10 cellular contexts compared by ENCODE assay signal in the genomic region with DNA sequence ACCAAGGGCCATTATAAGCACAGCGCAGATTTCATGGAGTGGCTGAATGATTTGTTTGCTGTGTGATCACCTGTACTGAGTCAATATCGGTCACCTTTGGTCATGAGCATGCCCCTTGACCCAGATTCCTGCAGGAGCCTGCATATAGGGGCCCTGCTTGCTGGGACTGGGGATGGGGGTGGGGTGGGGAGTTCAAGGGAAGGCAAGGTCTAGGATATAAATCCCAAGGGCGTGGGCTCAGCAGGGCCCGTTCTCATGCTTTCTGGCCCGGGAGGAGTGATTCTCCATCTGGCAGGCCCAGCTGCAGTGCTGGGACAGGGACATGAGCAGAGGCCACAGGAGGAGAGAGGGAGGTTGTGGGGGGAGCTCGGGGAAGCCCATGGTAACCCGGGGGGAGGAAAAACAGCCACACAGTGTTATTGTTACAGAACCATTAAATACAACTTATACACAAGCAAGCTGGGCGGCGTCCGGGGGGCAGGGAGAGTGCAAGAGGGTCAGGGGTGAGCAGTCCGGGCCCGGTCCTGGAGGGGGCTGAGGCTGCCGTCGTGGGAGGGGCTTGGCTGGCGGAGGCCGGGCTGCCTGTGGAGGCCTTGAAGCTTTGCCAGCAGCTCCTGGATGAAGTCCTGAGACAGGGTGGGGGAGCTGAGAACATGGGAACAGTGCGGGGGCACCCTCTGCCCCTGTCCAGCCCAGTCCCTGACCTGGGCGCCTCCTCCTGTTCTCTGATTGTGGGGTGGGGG. TPM values are rescaled to one million over a fixed set of nuclear protein-coding genes. Genes with fewer than 3 reads are reported as not detected.
DNase-seq lines count a peak whose midpoint lies in the region; ATAC-seq, FAIRE-seq and TF ChIP-seq lines count a peak whose summit lies in the region.
"Had no signal": no experiment of that assay in that cellular context is flagged by ENCODE, and none has a peak within 500 bp of the region (broad histone marks: within the 10 kb centered on the region; RNA-seq: fewer than 3 reads in every experiment).

No MANE protein-coding gene starts in this region.

- no peak overlapping the region for H3K4me3 ChIP-seq in astrocyte (ENCODE audit: insufficient read depth, low read depth, low read length)
- peak overlapping the region in 1 of 2 donors; percentile 18 for H3K4me3 ChIP-seq in prostate gland

- peaks cover 2% of the 10 kb centered on the region for H3K36me3 Mint-ChIP-seq in astrocyte (ENCODE audit: low read depth, unreplicated experiment)
- H3K36me3 Mint-ChIP-seq: activated naive CD8-positive, alpha-beta T cell treated with anti-CD3 and anti-CD28 coated beads, Interleukin-2, amount 10 ng/mL, durations not matched to agents 7 days and 5 days had no signal

- peak overlapping the region; percentile 76 for H3K4me2 ChIP-seq in astrocyte (ENCODE audit: low read length)

- no peaks in the 10 kb centered on the region for H4K20me1 ChIP-seq in astrocyte (ENCODE audit: insufficient read depth, low read length)

- H3K27ac ChIP-seq in astrocyte (ENCODE audit: low read depth, low read length) (no peak overlapping the region), prostate gland (peak overlapping the region; percentile 79 to 89)

- no peak for ATAC-seq in GM19324 (IDR thresholded peaks at IDR 0.05; ENCODE audit: low FRiP score, unreplicated experiment)

- intact Hi-C loops in prostate gland (cut with DNase I): loop anchor here (5.0 kb wide), 1 partner anchor 66 kb away; a partner anchor contains a TSS

- H3K27me3 Mint-ChIP-seq in astrocyte (ENCODE audit: low read depth, unreplicated experiment): no peaks in the 10 kb centered on the region

- H3K36me3 ChIP-seq in astrocyte (ENCODE audit: insufficient read depth, low read length) (no peaks in the 10 kb centered on the region), prostate gland (no peaks in the 10 kb centered on the region)

- TF ChIP-seq POLR2A in GM12891 (IDR thresholded peaks at IDR 0.05; ENCODE audit: low read depth, low read length): no peak
- no peak for TF ChIP-seq POLR2A in prostate gland (IDR thresholded peaks at IDR 0.05)

- peak overlapping the region; percentile 85 for H3K27ac Mint-ChIP-seq in astrocyte (ENCODE audit: unreplicated experiment)
- H3K27ac Mint-ChIP-seq: activated naive CD8-positive, alpha-beta T cell treated with anti-CD3 and anti-CD28 coated beads, Interleukin-2, amount 10 ng/mL, durations not matched to agents 7 days and 5 days had no signal

- H3K27me3 ChIP-seq in astrocyte (ENCODE audit: insufficient read depth, low read length) (no peaks in the 10 kb centered on the region), prostate gland (replicated peaks; ENCODE audit: insufficient read depth) (no peaks in the 10 kb centered on the region)

- no peaks in the 10 kb centered on the region for H3K9me3 Mint-ChIP-seq in astrocyte (ENCODE audit: unreplicated experiment)
- H3K9me3 Mint-ChIP-seq: activated naive CD8-positive, alpha-beta T cell treated with anti-CD3 and anti-CD28 coated beads, Interleukin-2, amount 10 ng/mL, durations not matched to agents 7 days and 5 days had no signal

- H3K4me3 Mint-ChIP-seq in astrocyte (ENCODE audit: unreplicated experiment): peak overlapping the region; percentile 2
- H3K4me3 Mint-ChIP-seq: activated naive CD8-positive, alpha-beta T cell treated with anti-CD3 and anti-CD28 coated beads, Interleukin-2, amount 10 ng/mL, durations not matched to agents 7 days and 5 days had no signal

- H3K9me3 ChIP-seq in astrocyte (ENCODE audit: insufficient read depth, low read depth, low read length) (no peaks in the 10 kb centered on the region), prostate gland (no peaks in the 10 kb centered on the region)

- H3K9ac ChIP-seq in astrocyte (ENCODE audit: low read length): peak overlapping the region; percentile 29

- no peak for TF ChIP-seq CTCF in astrocyte (IDR thresholded peaks at IDR 0.05; ENCODE audit: insufficient read depth, low read depth, low read length)
- TF ChIP-seq CTCF in prostate gland (IDR thresholded peaks at IDR 0.05): no peak

- no peaks in the 10 kb centered on the region for H3K79me2 ChIP-seq in astrocyte (ENCODE audit: insufficient read depth, low read length)

- H3K4me1 Mint-ChIP-seq in astrocyte (ENCODE audit: low read depth, unreplicated experiment): peaks cover 20% of the 10 kb centered on the region

- H2AFZ ChIP-seq in astrocyte (ENCODE audit: low read depth, low read length): peak overlapping the region; percentile 77

- 22% methylated on average over 18 of the region's 18 CpGs for WGBS in prostate gland

- FAIRE-seq in GM12891 (lab: Jason Lieb, UNC) (peak; percentile 54), astrocyte (lab: Jason Lieb, UNC) (no peak)

- H3K4me1 ChIP-seq in astrocyte (ENCODE audit: insufficient read depth, low read length) (peaks cover 12% of the 10 kb centered on the region), prostate gland (replicated peaks) (no peaks in the 10 kb centered on the region)

- no peak for DNase-seq in GM12891 (ENCODE audit: insufficient read length, low spot score)
- DNase-seq in astrocyte (ENCODE audit: low read depth): no peak
- DNase-seq in hippocampal formation (lab: John Stamatoyannopoulos, UW): peak; percentile 80 to 86
- DNase-seq in prostate gland (ENCODE audit: low spot score): no peak
- DNase-seq in NK-92 (lab: John Stamatoyannopoulos, UW; ENCODE audit: unreplicated experiment): no peak
- DNase-seq in AG08396 (ENCODE audit: low spot score): no peak
- no peak for DNase-seq in NOMO-1 (lab: John Stamatoyannopoulos, UW; ENCODE audit: unreplicated experiment in 2 of 2)
- DNase-seq: activated naive CD8-positive, alpha-beta T cell treated with anti-CD3 and anti-CD28 coated beads, Interleukin-2, amount 10 ng/mL, durations not matched to agents 7 days and 5 days; stimulated activated CD4-positive, alpha-beta T cell treated with anti-CD3 and anti-CD28 coated beads, Interleukin-4, amount 100 ng/mL, for 24 hours had no signal

TF ChIP-seq in GM12891, 5 proteins besides CTCF, POLR2A, EP300 and RAD21:
- no peak for TF ChIP-seq POU2F2 (IDR thresholded peaks at IDR 0.05; ENCODE audit: low read depth, low read length)

RNA-seq across cellular contexts. Expression of a gene that starts 5.2 kb away (rescaled TPM):
- 0.86 TPM for polyA plus RNA-seq in GM12891 (2012; ENCODE audit: low read depth, missing spikeins)
- total RNA-seq in astrocyte (13.4 and 18.0 TPM in 2 replicates), prostate gland (100 to 1,000 TPM in 1 of 2 donors, 10 to 100 TPM in 1; 44.1 to 151 TPM)
- total RNA-seq: activated naive CD8-positive, alpha-beta T cell treated with anti-CD3 and anti-CD28 coated beads, Interleukin-2, amount 10 ng/mL, durations not matched to agents 7 days and 5 days had no signal

RNA-seq across cellular contexts. Expression of a gene that starts 13.4 kb away (rescaled TPM):
- 47.7 TPM for polyA plus RNA-seq in GM12891 (2012; ENCODE audit: low read depth, missing spikeins)
- total RNA-seq in astrocyte (119 and 171 TPM in 2 replicates), prostate gland (100 to 1,000 TPM; 349 to 932 TPM)

RNA-seq across cellular contexts. Expression of a gene that starts 27.0 kb away (rescaled TPM):
- 1.2 TPM for polyA plus RNA-seq in GM12891 (2012; ENCODE audit: low read depth, missing spikeins)
- total RNA-seq in astrocyte (4.0 and 4.5 TPM in 2 replicates), prostate gland (1 to 10 TPM in 1 of 2 donors, not detected in 1; 1.8 TPM)

RNA-seq across cellular contexts. Expression of a gene that starts 53.1 kb away (rescaled TPM):
- not detected for polyA plus RNA-seq in GM12891 (2012; ENCODE audit: low read depth, missing spikeins)
- 4.9 and 5.8 TPM in 2 replicates for total RNA-seq in astrocyte
- 10 to 100 TPM in 1 of 2 donors, 1 to 10 TPM in 1; 9.7 to 15.5 TPM for total RNA-seq in prostate gland
- total RNA-seq: activated naive CD8-positive, alpha-beta T cell treated with anti-CD3 and anti-CD28 coated beads, Interleukin-2, amount 10 ng/mL, durations not matched to agents 7 days and 5 days had no signal

Comparison
In these comparisons a context has a peak if more than half of its experiments do, and no peak if none do; other contexts are left out.
1. DNase-seq: peak in hippocampal formation (2 of 2); none in GM12891 (single experiment), astrocyte (single experiment), prostate gland (single experiment), NK-92 (single experiment), AG08396 (single experiment) and NOMO-1 (0 of 2).